Comparison of ENCODE assay signal across 9 cellular contexts in genomic region chr12:82650627-82651337, GRCh38. TPM values are rescaled to one million over a fixed set of nuclear protein-coding genes. Genes with fewer than 3 reads are reported as not detected.
DNase-seq lines count a peak whose midpoint lies in the region; ATAC-seq and TF ChIP-seq lines count a peak whose summit lies in the region.
"Had no signal": no experiment of that assay in that cellular context is flagged by ENCODE, and none has a peak within 500 bp of the region (broad histone marks: within the 10 kb centered on the region; RNA-seq: fewer than 3 reads in every experiment).

No MANE protein-coding gene starts in this region.

- no peaks in the 10 kb centered on the region for H3K27me3 Mint-ChIP-seq in glutamatergic neuron (ENCODE audit: unreplicated experiment)

- peaks cover 1% of the 10 kb centered on the region for H3K9me3 Mint-ChIP-seq in glutamatergic neuron (ENCODE audit: unreplicated experiment)
- H3K9me3 Mint-ChIP-seq: activated naive CD8-positive, alpha-beta T cell treated with anti-CD3 and anti-CD28 coated beads, Interleukin-2, amount 10 ng/mL, durations not matched to agents 7 days and 5 days had no signal

- H3K36me3 Mint-ChIP-seq in glutamatergic neuron (ENCODE audit: unreplicated experiment), result peaks cover 5% of the 10 kb centered on the region
- H3K36me3 Mint-ChIP-seq: activated naive CD8-positive, alpha-beta T cell treated with anti-CD3 and anti-CD28 coated beads, Interleukin-2, amount 10 ng/mL, durations not matched to agents 7 days and 5 days had no signal

- TF ChIP-seq CTCF in right atrium auricular region (IDR thresholded peaks at IDR 0.05) (no peak), glutamatergic neuron (IDR thresholded peaks at IDR 0.05; ENCODE audit: partially characterized antibody, unreplicated experiment) (no peak)

- ATAC-seq in Right ventricle myocardium superior (ENCODE audit: poor library complexity) (peak; percentile 82), HG02943 (IDR thresholded peaks at IDR 0.05; ENCODE audit: low read depth, unreplicated experiment) (peak; percentile 69), right cardiac atrium (peak; percentile 77 to 100)

- intact Hi-C loops in Right ventricle myocardium superior (cut with DNase I), result no loop called here
- intact Hi-C loops in right cardiac atrium (cut with DNase I), result no loop called here

- H3K27ac ChIP-seq in right atrium auricular region (no peak overlapping the region), right cardiac atrium (ENCODE audit: low read length) (no peak overlapping the region)

- H3K36me3 ChIP-seq in right atrium auricular region, result no peaks in the 10 kb centered on the region

- DNase-seq in Right ventricle myocardium superior (no peak), right atrium auricular region (ENCODE audit: low spot score) (no peak), RPMI7951 (ENCODE audit: low read depth) (peak; percentile 62), right cardiac atrium (peak in 2 of 3 donors; percentile 61 to 69), glutamatergic neuron (no peak), NCI-H2107 treated with DMSO at 0.1 percent for 48 hours (lab: John Stamatoyannopoulos, UW; ENCODE audit: unreplicated experiment) (no peak), midbrain (lab: John Stamatoyannopoulos, UW) (no peak)
- DNase-seq: activated naive CD8-positive, alpha-beta T cell treated with anti-CD3 and anti-CD28 coated beads, Interleukin-2, amount 10 ng/mL, durations not matched to agents 7 days and 5 days had no signal

- no peak overlapping the region for H3K27ac Mint-ChIP-seq in glutamatergic neuron (ENCODE audit: unreplicated experiment)
- H3K27ac Mint-ChIP-seq: activated naive CD8-positive, alpha-beta T cell treated with anti-CD3 and anti-CD28 coated beads, Interleukin-2, amount 10 ng/mL, durations not matched to agents 7 days and 5 days had no signal

- no peaks in the 10 kb centered on the region for H3K27me3 ChIP-seq in right atrium auricular region
- no peaks in the 10 kb centered on the region for H3K27me3 ChIP-seq in right cardiac atrium (ENCODE audit: control insufficient read depth, insufficient read depth)

- H3K4me1 Mint-ChIP-seq in glutamatergic neuron (ENCODE audit: low read depth, unreplicated experiment), result peaks cover 2% of the 10 kb centered on the region

- H3K9me3 ChIP-seq in right atrium auricular region (no peaks in the 10 kb centered on the region), right cardiac atrium (ENCODE audit: control insufficient read depth, low read length) (no peaks in the 10 kb centered on the region)

- H3K4me3 Mint-ChIP-seq in glutamatergic neuron (ENCODE audit: unreplicated experiment), result no peak overlapping the region
- H3K4me3 Mint-ChIP-seq: activated naive CD8-positive, alpha-beta T cell treated with anti-CD3 and anti-CD28 coated beads, Interleukin-2, amount 10 ng/mL, durations not matched to agents 7 days and 5 days had no signal

- 36% methylated on average over 3 of the region's 3 CpGs for WGBS in right cardiac atrium

- peaks cover 0 to 8% of the 10 kb centered on the region in 2 donors for H3K4me1 ChIP-seq in right atrium auricular region
- no peaks in the 10 kb centered on the region for H3K4me1 ChIP-seq in right cardiac atrium (ENCODE audit: control insufficient read depth, insufficient read depth, low read length)

- no peak overlapping the region for H3K4me3 ChIP-seq in right atrium auricular region
- no peak overlapping the region for H3K4me3 ChIP-seq in right cardiac atrium (ENCODE audit: low read length)

RNA-seq across cellular contexts. Expression of gene TMTC2, which starts 35.9 kb away (rescaled TPM):
- 3.7 TPM for total RNA-seq in Right ventricle myocardium superior
- 1 to 10 TPM; 2.9 to 3.2 TPM for total RNA-seq in right atrium auricular region
- total RNA-seq in RPMI7951 (2014; rRNA removed; shearing (Covaris generic)), result 1.2 and 1.3 TPM in 2 replicates
- total RNA-seq in right cardiac atrium, result 1 to 10 TPM; 2.7 to 5.3 (median 3.1) TPM
- polyA plus RNA-seq in right cardiac atrium, result 1.6 TPM
- 99.3 TPM for total RNA-seq in glutamatergic neuron (ENCODE audit: unreplicated experiment)

Comparison
In these comparisons a context has a peak if more than half of its experiments do, and no peak if none do; other contexts are left out.
1. DNase-seq: peak in RPMI7951 (single experiment) and right cardiac atrium (2 of 3); none in Right ventricle myocardium superior (single experiment), right atrium auricular region (single experiment), glutamatergic neuron (single experiment), NCI-H2107 treated with DMSO at 0.1 percent for 48 hours (single experiment) and midbrain (single experiment).
2. RNA of gene TMTC2, which starts 35.9 kb away (total RNA-seq): 99.3 TPM in glutamatergic neuron (single experiment); 3.7 TPM in Right ventricle myocardium superior (single experiment), 2.7 to 5.3 TPM in right cardiac atrium, 2.9 to 3.2 TPM in right atrium auricular region and 1.2 to 1.3 TPM in RPMI7951; every median in the first group is over 10 times any median in the second.
3. Peak in every context shown above with its lines, with median percentiles within 50 percentile points of each other: ATAC-seq.